23 cellular contexts compared by ENCODE assay signal in the genomic region with DNA sequence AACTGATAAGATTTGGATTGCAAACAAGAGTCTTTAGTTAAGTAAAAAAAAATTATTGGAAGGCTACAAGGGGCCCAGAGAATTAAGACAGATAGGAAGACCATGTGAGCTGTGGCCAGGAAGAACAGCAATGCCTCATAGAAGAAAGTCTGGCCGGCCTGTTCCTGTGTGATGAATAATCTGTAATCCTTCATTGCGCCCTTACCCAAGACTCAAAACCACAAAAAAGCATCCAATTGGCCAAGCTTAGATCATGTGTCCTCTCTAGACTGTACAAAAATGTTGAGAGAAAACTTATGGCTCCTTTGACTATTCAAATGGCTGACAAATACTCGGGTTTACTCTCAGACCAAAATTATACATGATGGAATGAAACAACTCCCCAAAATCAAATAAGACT.
"Had no signal": no experiment of that assay in that cellular context is flagged by ENCODE, and none has a peak within 500 bp of the region (broad histone marks: within the 10 kb centered on the region; RNA-seq: fewer than 3 reads in every experiment).

No MANE protein-coding gene starts in this region.

- H3K36me3 Mint-ChIP-seq: natural killer cell treated with Interleukin-12 subunit alpha and Interleukin-12 subunit beta and Interleukin-15 and Interleukin-18, amount 100 ng/mL, for 72 hours; stimulated activated memory B cell treated with anti-CD40 and anti-IgM and Interleukin-4, amounts not matched to agents 10 μg/mL and 1 μg/mL and 100 μg/mL, for 72 hours; type B pancreatic cell had no signal

- ATAC-seq: mucosa of descending colon; naive thymus-derived CD4-positive, alpha-beta T cell; natural killer cell treated with Interleukin-12 subunit alpha and Interleukin-12 subunit beta and Interleukin-15 and Interleukin-18, amount 100 ng/mL, for 72 hours; right lobe of liver; stimulated activated memory B cell treated with anti-CD40 and anti-IgM and Interleukin-4, amounts not matched to agents 10 μg/mL and 1 μg/mL and 100 μg/mL, for 72 hours; stimulated activated naive CD8-positive, alpha-beta T cell treated with anti-CD3 and anti-CD28 coated beads, Interleukin-15, amount 100 ng/mL, for 72 hours had no signal

- H3K27ac ChIP-seq: left ventricle myocardium inferior, ovary, right atrium auricular region, right lobe of liver, tibial nerve, vagina had no signal

- H3K36me3 ChIP-seq: left ventricle myocardium inferior, ovary, right atrium auricular region, right lobe of liver, tibial nerve, vagina had no signal

- H3K4me3 Mint-ChIP-seq: naive thymus-derived CD4-positive, alpha-beta T cell; natural killer cell treated with Interleukin-12 subunit alpha and Interleukin-12 subunit beta and Interleukin-15 and Interleukin-18, amount 100 ng/mL, for 72 hours; stimulated activated memory B cell treated with anti-CD40 and anti-IgM and Interleukin-4, amounts not matched to agents 10 μg/mL and 1 μg/mL and 100 μg/mL, for 72 hours; stimulated activated naive CD8-positive, alpha-beta T cell treated with anti-CD3 and anti-CD28 coated beads, Interleukin-15, amount 100 ng/mL, for 72 hours; type B pancreatic cell had no signal

- H3K4me1 Mint-ChIP-seq: naive thymus-derived CD4-positive, alpha-beta T cell; stimulated activated memory B cell treated with anti-CD40 and anti-IgM and Interleukin-4, amounts not matched to agents 10 μg/mL and 1 μg/mL and 100 μg/mL, for 72 hours; stimulated activated naive CD8-positive, alpha-beta T cell treated with anti-CD3 and anti-CD28 coated beads, Interleukin-15, amount 100 ng/mL, for 72 hours had no signal

- H3K4me2 ChIP-seq: smooth muscle cell had no signal

- DNase-seq: islet precursor cell; left ventricle myocardium inferior; midbrain; mucosa of descending colon; naive thymus-derived CD4-positive, alpha-beta T cell; ovary; right lobe of liver; stimulated activated CD4-positive, alpha-beta T cell treated with anti-CD3 and anti-CD28 coated beads, Interleukin-1b, Interleukin-23, amount 100 ng/mL, for 48 hours; stimulated activated CD4-positive, alpha-beta T cell treated with anti-CD3 and anti-CD28 coated beads, Interleukin-2, amount 100 ng/mL, for 48 hours; stimulated activated CD4-positive, alpha-beta T cell treated with anti-CD3 and anti-CD28 coated beads, Interleukin-4, amount 100 ng/mL, for 4 hours; stimulated activated CD8-positive, alpha-beta memory T cell treated with anti-CD3 and anti-CD28 coated beads, Interleukin-4, amount 100 ng/mL, for 48 hours; stimulated activated naive CD4-positive, alpha-beta T cell treated with Interleukin-2 at 50 U/mL for 16 hours; stimulated activated naive CD8-positive, alpha-beta T cell treated with anti-CD3 and anti-CD28 coated beads, Interleukin-15, amount 100 ng/mL, for 72 hours; substantia nigra had no signal

- H3K9me3 ChIP-seq: ovary, right atrium auricular region, right lobe of liver, vagina had no signal

- H3K27ac Mint-ChIP-seq: naive thymus-derived CD4-positive, alpha-beta T cell; natural killer cell treated with Interleukin-12 subunit alpha and Interleukin-12 subunit beta and Interleukin-15 and Interleukin-18, amount 100 ng/mL, for 72 hours; progenitor cell of endocrine pancreas; stimulated activated memory B cell treated with anti-CD40 and anti-IgM and Interleukin-4, amounts not matched to agents 10 μg/mL and 1 μg/mL and 100 μg/mL, for 72 hours; stimulated activated naive CD8-positive, alpha-beta T cell treated with anti-CD3 and anti-CD28 coated beads, Interleukin-15, amount 100 ng/mL, for 72 hours; type B pancreatic cell had no signal

- H3K4me3 ChIP-seq: left ventricle myocardium inferior, lung, mucosa of descending colon, ovary, right atrium auricular region, right lobe of liver, smooth muscle cell, tibial nerve, vagina had no signal

- H3K27me3 ChIP-seq: ovary, right atrium auricular region, right lobe of liver, tibial nerve, vagina had no signal

- H3K27me3 Mint-ChIP-seq: naive thymus-derived CD4-positive, alpha-beta T cell; natural killer cell treated with Interleukin-12 subunit alpha and Interleukin-12 subunit beta and Interleukin-15 and Interleukin-18, amount 100 ng/mL, for 72 hours; progenitor cell of endocrine pancreas; stimulated activated memory B cell treated with anti-CD40 and anti-IgM and Interleukin-4, amounts not matched to agents 10 μg/mL and 1 μg/mL and 100 μg/mL, for 72 hours; stimulated activated naive CD8-positive, alpha-beta T cell treated with anti-CD3 and anti-CD28 coated beads, Interleukin-15, amount 100 ng/mL, for 72 hours; type B pancreatic cell had no signal

- H3K4me1 ChIP-seq: left ventricle myocardium inferior, right atrium auricular region, right lobe of liver, tibial nerve, vagina had no signal
